Comparison of ENCODE assay signal across 1 cellular context in genomic region chr6:116291701-116292396, GRCh38.
TF ChIP-seq lines count a peak whose summit lies in the region.

No MANE protein-coding gene starts in this region.

TF ChIP-seq in IMR-90, 13 proteins besides CTCF, POLR2A, EP300 and RAD21 (continued from another document):
- TF ChIP-seq, protein P1, sequence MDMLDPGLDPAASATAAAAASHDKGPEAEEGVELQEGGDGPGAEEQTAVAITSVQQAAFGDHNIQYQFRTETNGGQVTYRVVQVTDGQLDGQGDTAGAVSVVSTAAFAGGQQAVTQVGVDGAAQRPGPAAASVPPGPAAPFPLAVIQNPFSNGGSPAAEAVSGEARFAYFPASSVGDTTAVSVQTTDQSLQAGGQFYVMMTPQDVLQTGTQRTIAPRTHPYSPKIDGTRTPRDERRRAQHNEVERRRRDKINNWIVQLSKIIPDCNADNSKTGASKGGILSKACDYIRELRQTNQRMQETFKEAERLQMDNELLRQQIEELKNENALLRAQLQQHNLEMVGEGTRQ (IDR thresholded peaks at IDR 0.05; ENCODE audit: low read depth, low read length): no peak
- TF ChIP-seq RCOR1 (IDR thresholded peaks at IDR 0.05; ENCODE audit: insufficient replicate concordance, low read length) (no peak), SMC3 (IDR thresholded peaks at IDR 0.05; ENCODE audit: low read depth, low read length) (no peak), MAZ (IDR thresholded peaks at IDR 0.05; ENCODE audit: borderline replicate concordance, low read depth, low read length) (no peak), CHD1 (IDR thresholded peaks at IDR 0.05; ENCODE audit: low read depth, low read length) (no peak)
